In genomic region chr19:29712744-29713516, GRCh38 we compare ENCODE assay signal across 13 cellular contexts. TPM values are rescaled to one million over a fixed set of nuclear protein-coding genes. Genes with fewer than 3 reads are reported as not detected.
DNase-seq lines count a peak whose midpoint lies in the region.
"Had no signal": no experiment of that assay in that cellular context is flagged by ENCODE, and none has a peak within 500 bp of the region (broad histone marks: within the 10 kb centered on the region; RNA-seq: fewer than 3 reads in every experiment).

No MANE protein-coding gene starts in this region.

- H3K4me3 ChIP-seq in endocrine pancreas (ENCODE audit: control insufficient read depth, insufficient read depth, low read length): no peak overlapping the region
- H3K4me3 ChIP-seq in skeletal muscle tissue (ENCODE audit: low read length in 3 of 3): no peak overlapping the region
- H3K4me3 ChIP-seq: A549 had no signal

- H3K27ac ChIP-seq in skeletal muscle tissue (ENCODE audit: low read depth, low read length): no peak overlapping the region
- H3K27ac ChIP-seq: A549 had no signal

- no peaks in the 10 kb centered on the region for H3K9me3 Mint-ChIP-seq in activated CD4-positive, alpha-beta T cell treated with anti-CD3 and anti-CD28 coated beads, Interleukin-2, amount 10 ng/mL, durations not matched to agents 24 days and 14 days
- no peaks in the 10 kb centered on the region for H3K9me3 Mint-ChIP-seq in T-helper 1 cell treated with Interleukin-12 subunit alpha and Interleukin-12 subunit beta and Interleukin-4 antibody, amounts not matched to agents 30 μg/mL and 1 μg/mL, for 36 hours

- H3K9me3 ChIP-seq in endocrine pancreas (ENCODE audit: control insufficient read depth, low read length): no peaks in the 10 kb centered on the region
- H3K9me3 ChIP-seq in skeletal muscle tissue (ENCODE audit: control insufficient read depth in 3 of 3, low read length in 3 of 3): no peaks in the 10 kb centered on the region
- H3K9me3 ChIP-seq: A549 had no signal

- H3K4me3 Mint-ChIP-seq in activated CD4-positive, alpha-beta T cell treated with anti-CD3 and anti-CD28 coated beads, Interleukin-2, amount 10 ng/mL, durations not matched to agents 24 days and 14 days: peak overlapping the region; percentile 93
- peak overlapping the region; percentile 99 for H3K4me3 Mint-ChIP-seq in T-helper 1 cell treated with Interleukin-12 subunit alpha and Interleukin-12 subunit beta and Interleukin-4 antibody, amounts not matched to agents 30 μg/mL and 1 μg/mL, for 36 hours

- H3K4me1 ChIP-seq in endocrine pancreas (ENCODE audit: control insufficient read depth, insufficient read depth, low read length) (no peaks in the 10 kb centered on the region), skeletal muscle tissue (ENCODE audit: control insufficient read depth in 3 of 3, insufficient read depth in 3 of 3, low read length in 3 of 3) (peaks cover 30 to 58% (median 40%) of the 10 kb centered on the region in 3 donors)

- H3K27me3 ChIP-seq in endocrine pancreas (ENCODE audit: control insufficient read depth, insufficient read depth, low read length) (no peaks in the 10 kb centered on the region), skeletal muscle tissue (ENCODE audit: control insufficient read depth in 3 of 3, insufficient read depth in 3 of 3, low read length in 3 of 3) (no peaks in the 10 kb centered on the region)

- intact Hi-C loops in activated CD4-positive, alpha-beta T cell treated with anti-CD3 and anti-CD28 coated beads, Interleukin-2, amount 10 ng/mL, durations not matched to agents 24 days and 14 days (cut with micrococcal nuclease): no loop called here

- H3K27me3 Mint-ChIP-seq in activated CD4-positive, alpha-beta T cell treated with anti-CD3 and anti-CD28 coated beads, Interleukin-2, amount 10 ng/mL, durations not matched to agents 24 days and 14 days: no peaks in the 10 kb centered on the region
- H3K27me3 Mint-ChIP-seq in T-helper 1 cell treated with Interleukin-12 subunit alpha and Interleukin-12 subunit beta and Interleukin-4 antibody, amounts not matched to agents 30 μg/mL and 1 μg/mL, for 36 hours (ENCODE audit: low read depth): no peaks in the 10 kb centered on the region

- H3K9ac ChIP-seq in endocrine pancreas (ENCODE audit: control insufficient read depth, insufficient read depth, low read length) (peak overlapping the region; percentile 19), skeletal muscle tissue (ENCODE audit: low read depth in 1 of 3, low read length in 3 of 3) (peak overlapping the region in 2 of 3 donors; percentile 3 to 75)

- peak overlapping the region; percentile 84 for H3K27ac Mint-ChIP-seq in activated CD4-positive, alpha-beta T cell treated with anti-CD3 and anti-CD28 coated beads, Interleukin-2, amount 10 ng/mL, durations not matched to agents 24 days and 14 days
- H3K27ac Mint-ChIP-seq in T-helper 1 cell treated with Interleukin-12 subunit alpha and Interleukin-12 subunit beta and Interleukin-4 antibody, amounts not matched to agents 30 μg/mL and 1 μg/mL, for 36 hours: peak overlapping the region; percentile 99

- H3K36me3 ChIP-seq in endocrine pancreas (ENCODE audit: control insufficient read depth, insufficient read depth, low read length) (no peaks in the 10 kb centered on the region), skeletal muscle tissue (ENCODE audit: control insufficient read depth in 3 of 3, insufficient read depth in 3 of 3, low read length in 3 of 3) (peaks cover 0 to 6% (median 0%) of the 10 kb centered on the region in 3 donors)

- H3K36me3 Mint-ChIP-seq in activated CD4-positive, alpha-beta T cell treated with anti-CD3 and anti-CD28 coated beads, Interleukin-2, amount 10 ng/mL, durations not matched to agents 24 days and 14 days (ENCODE audit: low read depth): peaks cover 35% of the 10 kb centered on the region
- H3K36me3 Mint-ChIP-seq in T-helper 1 cell treated with Interleukin-12 subunit alpha and Interleukin-12 subunit beta and Interleukin-4 antibody, amounts not matched to agents 30 μg/mL and 1 μg/mL, for 36 hours (ENCODE audit: low read depth): peaks cover 22% of the 10 kb centered on the region

- H3K4me1 Mint-ChIP-seq in activated CD4-positive, alpha-beta T cell treated with anti-CD3 and anti-CD28 coated beads, Interleukin-2, amount 10 ng/mL, durations not matched to agents 24 days and 14 days: peaks cover 68% of the 10 kb centered on the region
- peaks cover 50% of the 10 kb centered on the region for H3K4me1 Mint-ChIP-seq in T-helper 1 cell treated with Interleukin-12 subunit alpha and Interleukin-12 subunit beta and Interleukin-4 antibody, amounts not matched to agents 30 μg/mL and 1 μg/mL, for 36 hours (ENCODE audit: low read depth)

- DNase-seq in activated CD4-positive, alpha-beta T cell treated with anti-CD3 and anti-CD28 coated beads, Interleukin-2, amount 10 ng/mL, durations not matched to agents 24 days and 14 days: peak; percentile 71
- no peak for DNase-seq in activated CD4-positive, alpha-beta T cell treated with anti-CD3 and anti-CD28 coated beads, Interleukin-2, amount 50 U/mL, for 48 hours
- no peak for DNase-seq in NCI-H345 treated with DMSO at 0.1 percent for 48 hours (lab: John Stamatoyannopoulos, UW; ENCODE audit: unreplicated experiment)
- no peak for DNase-seq in NCI-H1436 treated with DMSO at 0.1 percent for 48 hours (lab: John Stamatoyannopoulos, UW)
- DNase-seq in AG08396 (ENCODE audit: low spot score): no peak
- DNase-seq: activated CD4-positive, CD25-positive, alpha-beta regulatory T cell treated with anti-CD3 and anti-CD28 coated beads, Interleukin-2, amount 50 U/mL, for 72 hours; MM.1S; NCI-H2227 treated with DMSO at 0.1 percent for 48 hours; stimulated activated CD4-positive, alpha-beta T cell treated with anti-CD3 and anti-CD28 coated beads, Interleukin-12 subunit alpha, Interleukin-12 subunit beta, amount 100 ng/mL, for 4 hours had no signal

RNA-seq across cellular contexts. Expression of gene C19orf12, which starts 2.1 kb away (rescaled TPM):
- total RNA-seq in activated CD4-positive, alpha-beta T cell treated with anti-CD3 and anti-CD28 coated beads, Interleukin-2, amount 10 ng/mL, durations not matched to agents 24 days and 14 days: 41.4 and 41.6 TPM in 2 replicates
- 17.2 TPM for total RNA-seq in skeletal muscle tissue

RNA-seq across cellular contexts. Expression of gene PLEKHF1, which starts 47.7 kb away (rescaled TPM):
- total RNA-seq in activated CD4-positive, alpha-beta T cell treated with anti-CD3 and anti-CD28 coated beads, Interleukin-2, amount 10 ng/mL, durations not matched to agents 24 days and 14 days: 24.0 and 26.7 TPM in 2 replicates
- total RNA-seq in skeletal muscle tissue: 16.7 TPM
